ENCODE assay signal across 7 cellular contexts in the genomic region with DNA sequence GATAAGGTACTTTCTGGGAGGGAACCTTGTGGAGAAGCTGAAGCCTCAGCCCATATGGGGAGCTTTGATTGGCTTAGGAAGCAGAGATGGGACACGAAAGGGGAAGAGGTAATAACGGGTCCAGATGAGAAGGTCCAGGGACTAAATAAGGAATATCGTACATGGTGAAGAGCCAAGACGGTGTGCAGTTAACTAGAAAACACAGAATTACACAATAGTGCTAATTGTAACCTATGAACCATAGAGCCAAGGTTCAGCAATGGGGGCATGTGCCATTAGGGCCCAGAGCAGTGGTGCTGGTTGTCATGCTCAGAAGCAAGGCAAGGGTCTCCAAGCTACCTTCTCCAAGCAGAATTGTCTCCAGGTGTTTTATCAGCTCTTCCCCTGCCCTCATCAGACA.
"Had no signal": no experiment of that assay in that cellular context is flagged by ENCODE, and none has a peak within 500 bp of the region (broad histone marks: within the 10 kb centered on the region; RNA-seq: fewer than 3 reads in every experiment).

No MANE protein-coding gene starts in this region.

- H3K4me3 ChIP-seq: GM23338, K562 had no signal

- FAIRE-seq: K562 had no signal

- H3K4me2 ChIP-seq: GM23338 had no signal

- ATAC-seq: GM23338, K562 had no signal

- H3K27ac ChIP-seq: HL-60 had no signal

- DNase-seq: H7, HCEC 1CT, IMR-90, KG1 had no signal

- H2AFZ ChIP-seq: GM23338 had no signal
